ENCODE assay signal across 8 cellular contexts in the genomic region with DNA sequence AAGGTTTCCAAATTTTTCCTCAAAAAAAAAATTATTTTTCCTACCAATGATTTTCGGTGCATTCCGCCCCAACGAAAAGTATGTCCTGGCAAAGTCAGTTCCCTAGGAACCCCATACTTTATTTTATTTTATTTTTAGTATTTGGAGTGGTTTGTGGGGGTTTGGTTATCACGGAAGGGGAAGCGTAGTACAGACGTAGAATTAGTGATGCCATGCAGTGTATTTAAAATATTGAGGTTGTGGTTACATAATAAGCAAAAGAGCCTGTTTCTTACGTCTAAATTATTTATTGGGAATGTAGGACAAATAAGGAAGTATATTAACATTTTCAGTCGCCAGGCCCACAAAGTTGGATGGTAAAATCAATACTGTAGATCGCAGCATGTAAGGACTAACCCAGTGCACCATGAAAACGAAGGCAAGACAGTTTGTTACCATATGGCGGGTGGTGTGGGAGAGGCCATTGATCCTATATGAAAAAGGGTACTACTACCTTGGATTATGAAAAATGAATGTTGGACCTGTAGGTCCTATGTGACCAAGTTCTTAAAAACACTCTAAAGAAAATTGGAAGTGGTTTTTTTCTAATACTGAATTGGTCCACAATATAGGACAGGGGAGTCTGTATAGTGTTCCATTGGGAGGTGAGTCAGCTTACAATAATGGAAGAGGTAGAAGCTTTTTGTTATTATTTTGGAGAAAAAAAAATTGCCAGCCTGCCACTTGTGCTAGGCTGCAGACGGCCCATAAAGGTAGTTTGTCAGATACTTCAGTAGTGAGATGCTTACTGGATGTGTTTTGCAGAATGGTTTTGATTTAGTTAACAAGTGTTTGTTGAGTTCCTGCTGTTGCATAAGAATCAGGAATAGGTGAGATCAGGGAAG. TPM values are rescaled to one million over a fixed set of nuclear protein-coding genes. Genes with fewer than 3 reads are reported as not detected.
DNase-seq lines count a peak whose midpoint lies in the region; ATAC-seq and TF ChIP-seq lines count a peak whose summit lies in the region.

No MANE protein-coding gene starts in this region.

- peak overlapping the region; percentile 82 for H3K4me2 ChIP-seq in DND-41 (ENCODE audit: insufficient read depth, low read length)

- H3K4me3 ChIP-seq in DND-41 (ENCODE audit: low read depth in 1 of 2, low read length in 2 of 2): peak overlapping the region; percentile 79
- H3K4me3 ChIP-seq in adrenal gland: peak overlapping the region; percentile 13 to 67 (median 30)
- H3K4me3 ChIP-seq in kidney epithelial cell (ENCODE audit: low read depth, low read length): peak overlapping the region; percentile 86

- TF ChIP-seq CTCF in DND-41 (IDR thresholded peaks at IDR 0.05; ENCODE audit: borderline replicate concordance, extremely low read depth, low read length, poor library complexity, severe bottlenecking) (no peak), adrenal gland (IDR thresholded peaks at IDR 0.05) (no peak), kidney epithelial cell (IDR thresholded peaks at IDR 0.05; ENCODE audit: insufficient read depth, low read length, poor library complexity, severe bottlenecking) (no peak)

- no peaks in the 10 kb centered on the region for H4K20me1 ChIP-seq in DND-41 (ENCODE audit: insufficient read depth, low read length)

- TF ChIP-seq POLR2A in adrenal gland (IDR thresholded peaks at IDR 0.05): no peak

- DNase-seq in DND-41 (no peak), NAMALWA (ENCODE audit: low spot score) (peak; percentile 50), adrenal gland (no peak), kidney epithelial cell (ENCODE audit: low read depth) (no peak)

- peak overlapping the region; percentile 81 for H3K9ac ChIP-seq in DND-41 (ENCODE audit: low read depth, low read length)

- H2AFZ ChIP-seq in DND-41 (ENCODE audit: low read depth, low read length): peak overlapping the region; percentile 91

- intact Hi-C loops in adrenal gland (cut with DNase I): no loop called here

- H3K27ac ChIP-seq in DND-41 (ENCODE audit: low read length) (peak overlapping the region; percentile 84), adrenal gland (peak overlapping the region; percentile 44 to 96 (median 86)), temporal lobe (ENCODE audit: low read depth, low read length) (peak overlapping the region; percentile 83)

- H3K79me2 ChIP-seq in DND-41 (ENCODE audit: insufficient read depth, low read length): peaks cover 37% of the 10 kb centered on the region

- ATAC-seq in DND-41 (ENCODE audit: insufficient read depth, low read depth) (no peak), HG03460 (IDR thresholded peaks at IDR 0.05; ENCODE audit: unreplicated experiment) (no peak), GM21526 (IDR thresholded peaks at IDR 0.05; ENCODE audit: low FRiP score, unreplicated experiment) (no peak), GM18519 (IDR thresholded peaks at IDR 0.05; ENCODE audit: low FRiP score, unreplicated experiment) (no peak)

- H3K4me1 ChIP-seq in DND-41 (ENCODE audit: insufficient read depth, low read length) (peaks cover 34% of the 10 kb centered on the region), adrenal gland (replicated peaks in 1 of 2) (peaks cover 15 to 21% of the 10 kb centered on the region in 2 donors)

- peaks cover 18% of the 10 kb centered on the region for H3K36me3 ChIP-seq in DND-41 (ENCODE audit: insufficient read depth, low read length)
- no peaks in the 10 kb centered on the region for H3K36me3 ChIP-seq in adrenal gland (replicated peaks in 1 of 2)
- H3K36me3 ChIP-seq in kidney epithelial cell (ENCODE audit: control insufficient read depth, insufficient read depth, low read length): peaks cover 1% of the 10 kb centered on the region

- 11 to 13% (median 11%) methylated on average over 12 of the region's 12 CpGs for WGBS in adrenal gland, 4 donors

- H3K9me3 ChIP-seq in DND-41 (ENCODE audit: insufficient read depth, low read length, severe bottlenecking) (peaks cover 5% of the 10 kb centered on the region), adrenal gland (replicated peaks in 1 of 3) (peaks cover 0 to 8% (median 0%) of the 10 kb centered on the region in 3 donors)

- H3K27me3 ChIP-seq in DND-41 (ENCODE audit: insufficient read depth, low read length, poor library complexity): no peaks in the 10 kb centered on the region
- no peaks in the 10 kb centered on the region for H3K27me3 ChIP-seq in adrenal gland
- H3K27me3 ChIP-seq in kidney epithelial cell (ENCODE audit: control insufficient read depth, insufficient read depth, low read length): no peaks in the 10 kb centered on the region

RNA-seq across cellular contexts. Expression of a gene that starts 0.7 kb away (rescaled TPM):
- total RNA-seq in adrenal gland (10 to 100 TPM; 11.7 to 45.7 (median 21.3) TPM), kidney epithelial cell (14.0 and 14.7 TPM in 2 replicates), temporal lobe (17.7 TPM)
- polyA plus RNA-seq in adrenal gland: 10 to 100 TPM; 22.7 to 33.5 (median 25.1) TPM

RNA-seq across cellular contexts. Expression of a gene that starts 1.0 kb away (rescaled TPM):
- total RNA-seq in adrenal gland: 10 to 100 TPM in 4 of 8 donors, 1 to 10 TPM in 4; 1.4 to 20.4 (median 10.3) TPM
- 1 to 10 TPM; 6.8 to 7.5 (median 7.3) TPM for polyA plus RNA-seq in adrenal gland
- 5.3 and 5.8 TPM in 2 replicates for total RNA-seq in kidney epithelial cell
- total RNA-seq in temporal lobe: 3.7 TPM

Comparison
In these comparisons a context has a peak if more than half of its experiments do, and no peak if none do; other contexts are left out.
1. H3K4me3 ChIP-seq: peak in every context shown above with its lines; median percentile 86 in kidney epithelial cell; 79 in DND-41; 30 in adrenal gland.